Comparison of ENCODE assay signal across 13 cellular contexts in the genomic region with DNA sequence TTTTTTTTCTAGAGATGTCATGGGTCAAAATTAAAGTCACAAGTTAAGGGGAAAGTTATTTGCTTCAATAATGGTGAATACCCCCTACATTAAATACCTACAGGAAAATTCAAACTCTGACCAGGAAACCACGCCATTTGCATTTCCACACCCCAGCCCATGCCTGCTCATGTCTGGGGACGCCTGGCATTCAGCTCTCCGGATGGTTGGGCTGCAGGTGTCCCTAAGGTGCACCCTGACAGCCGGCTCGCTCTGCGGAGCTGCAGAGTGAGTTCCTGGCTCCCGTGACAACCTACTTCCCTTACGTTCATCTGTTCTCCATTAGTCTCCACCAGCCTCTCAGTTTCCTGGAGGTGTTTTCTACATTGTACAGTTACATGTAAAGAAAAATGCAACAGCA.
A peak's percentile ranks its signal among the peaks of the same experiment; 100 is the strongest.
DNase-seq lines count a peak whose midpoint lies in the region; ATAC-seq, FAIRE-seq and TF ChIP-seq lines count a peak whose summit lies in the region.
"Had no signal": no experiment of that assay in that cellular context is flagged by ENCODE, and none has a peak within 500 bp of the region (broad histone marks: within the 10 kb centered on the region; RNA-seq: fewer than 3 reads in every experiment).

No MANE protein-coding gene starts in this region.

- TF ChIP-seq POLR2A in GM12891 (IDR thresholded peaks at IDR 0.05; ENCODE audit: low read depth, low read length) (no peak), esophagus squamous epithelium (IDR thresholded peaks at IDR 0.05) (no peak)

- H3K36me3 ChIP-seq in esophagus squamous epithelium, result no peaks in the 10 kb centered on the region
- H3K36me3 ChIP-seq: thoracic aorta had no signal

- H3K27ac ChIP-seq in esophagus squamous epithelium, result peak overlapping the region; percentile 50 to 83 (median 72)
- H3K27ac ChIP-seq: thoracic aorta had no signal

- no peak for DNase-seq in GM12891 (ENCODE audit: insufficient read length, low spot score)
- no peak for DNase-seq in esophagus squamous epithelium (lab: John Stamatoyannopoulos, UW)
- no peak for DNase-seq in H4 (ENCODE audit: low spot score)
- no peak for DNase-seq in superior temporal gyrus (ENCODE audit: extremely low spot score)
- no peak for DNase-seq in activated gamma-delta T cell treated with Interleukin-2 at 50 U/mL for 16 hours
- no peak for DNase-seq in RKO (ENCODE audit: low spot score)
- DNase-seq: activated effector memory CD4-positive, alpha-beta T cell treated with Interleukin-2 at 50 U/mL for 16 hours; CD4-positive, CD25-positive, alpha-beta regulatory T cell; naive thymus-derived CD8-positive, alpha-beta T cell; stimulated activated CD4-positive, alpha-beta T cell treated with anti-CD3 and anti-CD28 coated beads, Interleukin-1b, Interleukin-23, amount 100 ng/mL, for 48 hours had no signal

- intact Hi-C loops in esophagus squamous epithelium (cut with DNase I), result no loop called here

- H3K27me3 ChIP-seq in esophagus squamous epithelium, result no peaks in the 10 kb centered on the region

- H3K4me1 ChIP-seq in esophagus squamous epithelium, result peaks cover 0 to 21% (median 0%) of the 10 kb centered on the region in 3 donors

- no peak for TF ChIP-seq CTCF in esophagus squamous epithelium (IDR thresholded peaks at IDR 0.05)

- peak overlapping the region in 3 of 4 donors; percentile 14 to 47 (median 26) for H3K4me3 ChIP-seq in esophagus squamous epithelium
- H3K4me3 ChIP-seq: thoracic aorta had no signal

- H3K9me3 ChIP-seq in esophagus squamous epithelium, result no peaks in the 10 kb centered on the region
- H3K9me3 ChIP-seq: thoracic aorta had no signal

- peak; percentile 97 for ATAC-seq in GM21423 (IDR thresholded peaks at IDR 0.05; ENCODE audit: unreplicated experiment)
- ATAC-seq in HG03432 (IDR thresholded peaks at IDR 0.05; ENCODE audit: unreplicated experiment), result peak; percentile 91
- ATAC-seq: naive thymus-derived CD8-positive, alpha-beta T cell had no signal

- WGBS in esophagus squamous epithelium, 2 donors, result 65 to 80% methylated on average over 8 of the region's 8 CpGs

- FAIRE-seq in GM12891 (lab: Jason Lieb, UNC), result peak; percentile 65

TF ChIP-seq in GM12891, 5 proteins besides CTCF, POLR2A, EP300 and RAD21:
- TF ChIP-seq PAX5 (IDR thresholded peaks at IDR 0.05; ENCODE audit: insufficient read depth, low read length, severe bottlenecking) (no peak), POU2F2 (IDR thresholded peaks at IDR 0.05; ENCODE audit: low read depth, low read length) (peak; percentile 84; the same call in 1 of the 2 replicates)
